Comparison of ENCODE assay signal across 1 cellular context in the genomic region with DNA sequence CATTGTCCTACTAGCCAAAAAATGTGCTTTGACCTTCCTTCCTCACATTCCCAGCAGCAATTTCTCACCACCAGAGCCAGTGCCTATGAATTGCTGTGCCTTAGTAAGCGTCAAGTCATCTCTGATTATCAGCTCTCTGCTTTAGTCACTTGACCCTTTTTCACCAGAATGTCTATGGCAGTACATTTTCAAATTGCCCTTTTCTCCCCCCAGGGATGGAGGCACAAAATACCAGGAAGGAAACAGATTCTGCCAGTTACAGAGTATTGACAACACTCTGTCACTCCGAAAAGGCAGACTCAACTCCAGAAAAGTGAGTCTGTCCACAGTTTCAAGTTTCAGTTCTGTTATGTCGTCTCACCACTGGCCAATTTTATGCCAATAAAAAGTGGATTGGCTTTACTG.
TF ChIP-seq lines count a peak whose summit lies in the region.

No MANE protein-coding gene starts in this region.

TF ChIP-seq in GM12878, 131 proteins besides CTCF, POLR2A, EP300 and RAD21 (continued from another document and continues in another):
- TF ChIP-seq E4F1 (IDR thresholded peaks at IDR 0.05; ENCODE audit: borderline replicate concordance, partially characterized antibody), result no peak
- no peak for TF ChIP-seq SMAD1 (IDR thresholded peaks at IDR 0.05; ENCODE audit: low read depth, partially characterized antibody)
- TF ChIP-seq SREBF2 (IDR thresholded peaks at IDR 0.05; ENCODE audit: low read length), result no peak
- peak; percentile 31; the same call in 1 of the 2 replicates for TF ChIP-seq EED (IDR thresholded peaks at IDR 0.05; ENCODE audit: low read depth)
- TF ChIP-seq CREM (IDR thresholded peaks at IDR 0.05; ENCODE audit: low read depth), result 0 out of 2 replicates have a peak, but pooled peaks have one; percentile 16
- TF ChIP-seq FOS (IDR thresholded peaks at IDR 0.05; ENCODE audit: borderline replicate concordance, extremely low read depth, insufficient read length), result no peak
- peak; percentile 77 for TF ChIP-seq RUNX3 (IDR thresholded peaks at IDR 0.05; ENCODE audit: low read length)
- TF ChIP-seq CHD4 (IDR thresholded peaks at IDR 0.05), result no peak
- no peak for TF ChIP-seq STAT1 (conservative IDR thresholded peaks at IDR 0.05)
- peak in 1 of 2 experiments; percentile 31; a peak in 1 of 4 replicates for TF ChIP-seq IKZF2 (IDR thresholded peaks at IDR 0.05)
- TF ChIP-seq CHD1 (IDR thresholded peaks at IDR 0.05; ENCODE audit: low read depth, low read length), result no peak
- peak; percentile 17; the same call in 1 of the 2 replicates for TF ChIP-seq FOXM1 (IDR thresholded peaks at IDR 0.05; ENCODE audit: low read depth, low read length)
- TF ChIP-seq, protein P1, sequence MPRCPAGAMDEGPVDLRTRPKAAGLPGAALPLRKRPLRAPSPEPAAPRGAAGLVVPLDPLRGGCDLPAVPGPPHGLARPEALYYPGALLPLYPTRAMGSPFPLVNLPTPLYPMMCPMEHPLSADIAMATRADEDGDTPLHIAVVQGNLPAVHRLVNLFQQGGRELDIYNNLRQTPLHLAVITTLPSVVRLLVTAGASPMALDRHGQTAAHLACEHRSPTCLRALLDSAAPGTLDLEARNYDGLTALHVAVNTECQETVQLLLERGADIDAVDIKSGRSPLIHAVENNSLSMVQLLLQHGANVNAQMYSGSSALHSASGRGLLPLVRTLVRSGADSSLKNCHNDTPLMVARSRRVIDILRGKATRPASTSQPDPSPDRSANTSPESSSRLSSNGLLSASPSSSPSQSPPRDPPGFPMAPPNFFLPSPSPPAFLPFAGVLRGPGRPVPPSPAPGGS (IDR thresholded peaks at IDR 0.05; ENCODE audit: borderline replicate concordance, insufficient read depth, low read depth, low read length, poor library complexity, severe bottlenecking), result no peak
- no peak for TF ChIP-seq SIX5 (IDR thresholded peaks at IDR 0.05; ENCODE audit: low read depth, low read length, severe bottlenecking)
- TF ChIP-seq SP1 (IDR thresholded peaks at IDR 0.05; ENCODE audit: low read depth, low read length), result no peak
- no peak for TF ChIP-seq USF2 (IDR thresholded peaks at IDR 0.05; ENCODE audit: borderline replicate concordance, low read depth, low read length)
- TF ChIP-seq YY1 (IDR thresholded peaks at IDR 0.05; ENCODE audit: low read depth, low read length), result no peak
- no peak for TF ChIP-seq HDAC6 (IDR thresholded peaks at IDR 0.05; ENCODE audit: unreplicated experiment)
- no peak for TF ChIP-seq BCLAF1 (IDR thresholded peaks at IDR 0.05)
- TF ChIP-seq, protein P2, sequence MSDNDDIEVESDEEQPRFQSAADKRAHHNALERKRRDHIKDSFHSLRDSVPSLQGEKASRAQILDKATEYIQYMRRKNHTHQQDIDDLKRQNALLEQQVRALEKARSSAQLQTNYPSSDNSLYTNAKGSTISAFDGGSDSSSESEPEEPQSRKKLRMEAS (IDR thresholded peaks at IDR 0.05; ENCODE audit: low read depth, low read length), result no peak
- no peak for TF ChIP-seq KAT2A (conservative IDR thresholded peaks at IDR 0.05; ENCODE audit: control insufficient read depth, low read depth, low read length)
- TF ChIP-seq RELB (IDR thresholded peaks at IDR 0.05; ENCODE audit: low read depth), result no peak
- TF ChIP-seq, protein P3, sequence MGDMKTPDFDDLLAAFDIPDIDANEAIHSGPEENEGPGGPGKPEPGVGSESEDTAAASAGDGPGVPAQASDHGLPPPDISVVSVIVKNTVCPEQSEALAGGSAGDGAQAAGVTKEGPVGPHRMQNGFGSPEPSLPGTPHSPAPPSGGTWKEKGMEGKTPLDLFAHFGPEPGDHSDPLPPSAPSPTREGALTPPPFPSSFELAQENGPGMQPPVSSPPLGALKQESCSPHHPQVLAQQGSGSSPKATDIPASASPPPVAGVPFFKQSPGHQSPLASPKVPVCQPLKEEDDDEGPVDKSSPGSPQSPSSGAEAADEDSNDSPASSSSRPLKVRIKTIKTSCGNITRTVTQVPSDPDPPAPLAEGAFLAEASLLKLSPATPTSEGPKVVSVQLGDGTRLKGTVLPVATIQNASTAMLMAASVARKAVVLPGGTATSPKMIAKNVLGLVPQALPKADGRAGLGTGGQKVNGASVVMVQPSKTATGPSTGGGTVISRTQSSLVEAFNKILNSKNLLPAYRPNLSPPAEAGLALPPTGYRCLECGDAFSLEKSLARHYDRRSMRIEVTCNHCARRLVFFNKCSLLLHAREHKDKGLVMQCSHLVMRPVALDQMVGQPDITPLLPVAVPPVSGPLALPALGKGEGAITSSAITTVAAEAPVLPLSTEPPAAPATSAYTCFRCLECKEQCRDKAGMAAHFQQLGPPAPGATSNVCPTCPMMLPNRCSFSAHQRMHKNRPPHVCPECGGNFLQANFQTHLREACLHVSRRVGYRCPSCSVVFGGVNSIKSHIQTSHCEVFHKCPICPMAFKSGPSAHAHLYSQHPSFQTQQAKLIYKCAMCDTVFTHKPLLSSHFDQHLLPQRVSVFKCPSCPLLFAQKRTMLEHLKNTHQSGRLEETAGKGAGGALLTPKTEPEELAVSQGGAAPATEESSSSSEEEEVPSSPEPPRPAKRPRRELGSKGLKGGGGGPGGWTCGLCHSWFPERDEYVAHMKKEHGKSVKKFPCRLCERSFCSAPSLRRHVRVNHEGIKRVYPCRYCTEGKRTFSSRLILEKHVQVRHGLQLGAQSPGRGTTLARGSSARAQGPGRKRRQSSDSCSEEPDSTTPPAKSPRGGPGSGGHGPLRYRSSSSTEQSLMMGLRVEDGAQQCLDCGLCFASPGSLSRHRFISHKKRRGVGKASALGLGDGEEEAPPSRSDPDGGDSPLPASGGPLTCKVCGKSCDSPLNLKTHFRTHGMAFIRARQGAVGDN (IDR thresholded peaks at IDR 0.05), result no peak
- TF ChIP-seq GABPA (IDR thresholded peaks at IDR 0.05; ENCODE audit: low read depth), result no peak
- no peak for TF ChIP-seq BRCA1 (IDR thresholded peaks at IDR 0.05; ENCODE audit: low read depth, low read length)
- no peak for TF ChIP-seq CBX5 (IDR thresholded peaks at IDR 0.05; ENCODE audit: low read depth)
- no peak for TF ChIP-seq ZBED1 (IDR thresholded peaks at IDR 0.05; ENCODE audit: borderline replicate concordance)
- TF ChIP-seq ESRRA (IDR thresholded peaks at IDR 0.05; ENCODE audit: low read length), result no peak
- TF ChIP-seq HCFC1 (IDR thresholded peaks at IDR 0.05; ENCODE audit: low read length), result no peak
- no peak for TF ChIP-seq EGR1 (IDR thresholded peaks at IDR 0.05; ENCODE audit: borderline replicate concordance in 1 of 2, low read depth in 2 of 2, low read length in 2 of 2)
- no peak for TF ChIP-seq CREB1 (IDR thresholded peaks at IDR 0.05; ENCODE audit: low read depth)
- TF ChIP-seq ETV6 (conservative IDR thresholded peaks at IDR 0.05 in 1 of 2, IDR thresholded peaks at IDR 0.05 in 1 of 2; ENCODE audit: borderline replicate concordance in 1 of 2, low read depth in 1 of 2), result peak in 1 of 2 experiments; percentile 80; a peak in 1 of 4 replicates
- TF ChIP-seq, protein P4, sequence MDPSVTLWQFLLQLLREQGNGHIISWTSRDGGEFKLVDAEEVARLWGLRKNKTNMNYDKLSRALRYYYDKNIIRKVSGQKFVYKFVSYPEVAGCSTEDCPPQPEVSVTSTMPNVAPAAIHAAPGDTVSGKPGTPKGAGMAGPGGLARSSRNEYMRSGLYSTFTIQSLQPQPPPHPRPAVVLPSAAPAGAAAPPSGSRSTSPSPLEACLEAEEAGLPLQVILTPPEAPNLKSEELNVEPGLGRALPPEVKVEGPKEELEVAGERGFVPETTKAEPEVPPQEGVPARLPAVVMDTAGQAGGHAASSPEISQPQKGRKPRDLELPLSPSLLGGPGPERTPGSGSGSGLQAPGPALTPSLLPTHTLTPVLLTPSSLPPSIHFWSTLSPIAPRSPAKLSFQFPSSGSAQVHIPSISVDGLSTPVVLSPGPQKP (IDR thresholded peaks at IDR 0.05; ENCODE audit: low read depth, low read length), result no peak
- no peak for TF ChIP-seq ASH2L (IDR thresholded peaks at IDR 0.05; ENCODE audit: borderline replicate concordance, low read depth)
- no peak for TF ChIP-seq CBX3 (IDR thresholded peaks at IDR 0.05; ENCODE audit: borderline replicate concordance, low read depth)
- no peak for TF ChIP-seq PAX8 (IDR thresholded peaks at IDR 0.05)
- TF ChIP-seq, protein P5, sequence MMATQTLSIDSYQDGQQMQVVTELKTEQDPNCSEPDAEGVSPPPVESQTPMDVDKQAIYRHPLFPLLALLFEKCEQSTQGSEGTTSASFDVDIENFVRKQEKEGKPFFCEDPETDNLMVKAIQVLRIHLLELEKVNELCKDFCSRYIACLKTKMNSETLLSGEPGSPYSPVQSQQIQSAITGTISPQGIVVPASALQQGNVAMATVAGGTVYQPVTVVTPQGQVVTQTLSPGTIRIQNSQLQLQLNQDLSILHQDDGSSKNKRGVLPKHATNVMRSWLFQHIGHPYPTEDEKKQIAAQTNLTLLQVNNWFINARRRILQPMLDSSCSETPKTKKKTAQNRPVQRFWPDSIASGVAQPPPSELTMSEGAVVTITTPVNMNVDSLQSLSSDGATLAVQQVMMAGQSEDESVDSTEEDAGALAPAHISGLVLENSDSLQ (IDR thresholded peaks at IDR 0.05), result no peak
- TF ChIP-seq, protein P6, sequence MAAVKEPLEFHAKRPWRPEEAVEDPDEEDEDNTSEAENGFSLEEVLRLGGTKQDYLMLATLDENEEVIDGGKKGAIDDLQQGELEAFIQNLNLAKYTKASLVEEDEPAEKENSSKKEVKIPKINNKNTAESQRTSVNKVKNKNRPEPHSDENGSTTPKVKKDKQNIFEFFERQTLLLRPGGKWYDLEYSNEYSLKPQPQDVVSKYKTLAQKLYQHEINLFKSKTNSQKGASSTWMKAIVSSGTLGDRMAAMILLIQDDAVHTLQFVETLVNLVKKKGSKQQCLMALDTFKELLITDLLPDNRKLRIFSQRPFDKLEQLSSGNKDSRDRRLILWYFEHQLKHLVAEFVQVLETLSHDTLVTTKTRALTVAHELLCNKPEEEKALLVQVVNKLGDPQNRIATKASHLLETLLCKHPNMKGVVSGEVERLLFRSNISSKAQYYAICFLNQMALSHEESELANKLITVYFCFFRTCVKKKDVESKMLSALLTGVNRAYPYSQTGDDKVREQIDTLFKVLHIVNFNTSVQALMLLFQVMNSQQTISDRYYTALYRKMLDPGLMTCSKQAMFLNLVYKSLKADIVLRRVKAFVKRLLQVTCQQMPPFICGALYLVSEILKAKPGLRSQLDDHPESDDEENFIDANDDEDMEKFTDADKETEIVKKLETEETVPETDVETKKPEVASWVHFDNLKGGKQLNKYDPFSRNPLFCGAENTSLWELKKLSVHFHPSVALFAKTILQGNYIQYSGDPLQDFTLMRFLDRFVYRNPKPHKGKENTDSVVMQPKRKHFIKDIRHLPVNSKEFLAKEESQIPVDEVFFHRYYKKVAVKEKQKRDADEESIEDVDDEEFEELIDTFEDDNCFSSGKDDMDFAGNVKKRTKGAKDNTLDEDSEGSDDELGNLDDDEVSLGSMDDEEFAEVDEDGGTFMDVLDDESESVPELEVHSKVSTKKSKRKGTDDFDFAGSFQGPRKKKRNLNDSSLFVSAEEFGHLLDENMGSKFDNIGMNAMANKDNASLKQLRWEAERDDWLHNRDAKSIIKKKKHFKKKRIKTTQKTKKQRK (IDR thresholded peaks at IDR 0.05; ENCODE audit: low read depth, low read length), result no peak
- no peak for TF ChIP-seq TCF3 (IDR thresholded peaks at IDR 0.05; ENCODE audit: borderline replicate concordance, insufficient read depth, low read depth, low read length)
- TF ChIP-seq ZZZ3 (IDR thresholded peaks at IDR 0.05; ENCODE audit: control insufficient read depth, insufficient read length, low read depth), result no peak
